ENCODE assay signal across 8 cellular contexts in the genomic region with DNA sequence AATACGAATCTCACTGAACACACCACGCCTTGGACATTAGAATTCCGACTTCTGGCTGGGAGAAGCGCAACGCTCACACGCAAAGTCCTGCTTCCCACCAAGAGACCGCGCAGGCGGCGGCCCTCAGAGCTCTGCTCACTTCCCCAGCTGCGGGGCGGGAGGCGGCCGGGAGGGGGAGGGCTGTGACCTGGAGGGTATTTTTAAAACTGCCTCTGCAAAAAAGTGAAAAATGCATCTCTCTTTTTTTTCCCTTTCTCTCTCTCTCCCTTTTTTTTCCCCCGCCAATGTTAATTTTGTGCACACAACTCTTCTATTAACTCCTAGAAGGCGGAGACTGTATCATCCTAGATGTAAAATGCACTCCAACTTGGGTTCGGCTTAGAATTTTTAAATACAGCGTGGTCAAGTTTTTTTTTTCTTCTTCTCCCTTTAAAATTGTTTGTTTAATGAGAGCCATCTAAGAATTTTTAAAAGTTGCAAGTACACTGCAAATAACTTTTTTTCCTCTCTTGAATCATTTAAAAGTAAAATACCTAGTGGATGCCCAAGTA.
DNase-seq lines count a peak whose midpoint lies in the region; ATAC-seq, FAIRE-seq and TF ChIP-seq lines count a peak whose summit lies in the region.

No MANE protein-coding gene starts in this region.

- no peak for TF ChIP-seq CTCF in D721Med (IDR thresholded peaks at IDR 0.05; ENCODE audit: insufficient read depth, missing control alignments)
- TF ChIP-seq CTCF in GM20000 (IDR thresholded peaks at IDR 0.05; ENCODE audit: extremely low read depth, missing control alignments) = no peak
- peak in 1 of 2 donors; percentile 36 for TF ChIP-seq CTCF in right atrium auricular region (IDR thresholded peaks at IDR 0.05)

- no peaks in the 10 kb centered on the region for H3K36me3 ChIP-seq in right atrium auricular region

- peaks cover 7% of the 10 kb centered on the region for H3K9me3 Mint-ChIP-seq in activated naive CD4-positive, alpha-beta T cell treated with anti-CD3 and anti-CD28 coated beads, Interleukin-2, amount 10 ng/mL, durations not matched to agents 7 days and 5 days

- H3K27me3 Mint-ChIP-seq in activated naive CD4-positive, alpha-beta T cell treated with anti-CD3 and anti-CD28 coated beads, Interleukin-2, amount 10 ng/mL, durations not matched to agents 7 days and 5 days = peaks cover 17% of the 10 kb centered on the region

- DNase-seq in D721Med (ENCODE audit: insufficient read length, low spot score) = peak; percentile 21
- DNase-seq in GM20000 (ENCODE audit: low spot score) = peak; percentile 77
- peak; percentile 72 for DNase-seq in activated naive CD4-positive, alpha-beta T cell treated with anti-CD3 and anti-CD28 coated beads, Interleukin-2, amount 10 ng/mL, durations not matched to agents 7 days and 5 days
- DNase-seq in right atrium auricular region (ENCODE audit: low spot score) = no peak
- no peak for DNase-seq in activated effector memory CD4-positive, alpha-beta T cell treated with anti-CD3 and anti-CD28 coated beads, Interleukin-2, amount 50 U/mL, for 16 hours
- no peak for DNase-seq in effector CD4-positive, alpha-beta T cell

- H3K27ac ChIP-seq in right atrium auricular region (peak overlapping the region; percentile 92 to 95), skin epidermis (peak overlapping the region in 20 of 21 experiments; percentile 75 to 97 (median 93))

- no peaks in the 10 kb centered on the region for H3K27me3 ChIP-seq in right atrium auricular region

- ATAC-seq in HG03469 (IDR thresholded peaks at IDR 0.05; ENCODE audit: unreplicated experiment) = peak; percentile 16

- peaks cover 0 to 18% of the 10 kb centered on the region in 2 donors for H3K4me1 ChIP-seq in right atrium auricular region

- H3K27ac Mint-ChIP-seq in activated naive CD4-positive, alpha-beta T cell treated with anti-CD3 and anti-CD28 coated beads, Interleukin-2, amount 10 ng/mL, durations not matched to agents 7 days and 5 days = peak overlapping the region; percentile 89

- peak overlapping the region; percentile 81 for H3K4me3 Mint-ChIP-seq in activated naive CD4-positive, alpha-beta T cell treated with anti-CD3 and anti-CD28 coated beads, Interleukin-2, amount 10 ng/mL, durations not matched to agents 7 days and 5 days

- H3K4me3 ChIP-seq in right atrium auricular region (peak overlapping the region; percentile 55 to 72), skin epidermis (peak overlapping the region; percentile 49 to 66 (median 52))

- H3K9me3 ChIP-seq in right atrium auricular region = no peaks in the 10 kb centered on the region

- FAIRE-seq in D721Med (lab: Jason Lieb, UNC) = no peak

- peaks cover 36% of the 10 kb centered on the region for H3K4me1 Mint-ChIP-seq in activated naive CD4-positive, alpha-beta T cell treated with anti-CD3 and anti-CD28 coated beads, Interleukin-2, amount 10 ng/mL, durations not matched to agents 7 days and 5 days

- CTCF ChIA-PET in activated naive CD4-positive, alpha-beta T cell treated with anti-CD3 and anti-CD28 coated beads, Interleukin-2, amount 10 ng/mL, durations not matched to agents 7 days and 5 days (lab: Charles Lee) = interaction anchor here (0.7 to 4.0 kb wide), 5 partner anchors 8 to 277 kb away, joined by 3 to 39 read pairs (median 4); no protein-coding TSS in a partner anchor

- peaks cover 3% of the 10 kb centered on the region for H3K36me3 Mint-ChIP-seq in activated naive CD4-positive, alpha-beta T cell treated with anti-CD3 and anti-CD28 coated beads, Interleukin-2, amount 10 ng/mL, durations not matched to agents 7 days and 5 days

Comparison
In these comparisons a context has a peak if more than half of its experiments do, and no peak if none do; other contexts are left out.
1. DNase-seq: peak in D721Med (single experiment), GM20000 (single experiment) and activated naive CD4-positive, alpha-beta T cell treated with anti-CD3 and anti-CD28 coated beads, Interleukin-2, amount 10 ng/mL, durations not matched to agents 7 days and 5 days (single experiment); none in right atrium auricular region (single experiment), activated effector memory CD4-positive, alpha-beta T cell treated with anti-CD3 and anti-CD28 coated beads, Interleukin-2, amount 50 U/mL, for 16 hours (single experiment) and effector CD4-positive, alpha-beta T cell (single experiment).